Comparison of ENCODE assay signal across 13 cellular contexts in genomic region chr11:11403763-11404725, GRCh38. TPM values are rescaled to one million over a fixed set of nuclear protein-coding genes. Genes with fewer than 3 reads are reported as not detected.
DNase-seq lines count a peak whose midpoint lies in the region; ATAC-seq and TF ChIP-seq lines count a peak whose summit lies in the region.
"Had no signal": no experiment of that assay in that cellular context is flagged by ENCODE, and none has a peak within 500 bp of the region (broad histone marks: within the 10 kb centered on the region; RNA-seq: fewer than 3 reads in every experiment).

No MANE protein-coding gene starts in this region.

- H3K4me3 ChIP-seq in choroid plexus epithelial cell (ENCODE audit: low read depth, low read length): no peak overlapping the region
- no peak overlapping the region for H3K4me3 ChIP-seq in hepatocyte
- peak overlapping the region; percentile 50 for H3K4me3 ChIP-seq in thoracic aorta

- no peaks in the 10 kb centered on the region for H3K9me2 ChIP-seq in hepatocyte (replicated peaks; ENCODE audit: insufficient read depth)

- H3K4me1 ChIP-seq in hepatocyte (ENCODE audit: insufficient read depth) (peaks cover 4% of the 10 kb centered on the region), thoracic aorta (ENCODE audit: control insufficient read depth in 1 of 2, low read depth in 2 of 2) (peaks cover 13 to 50% of the 10 kb centered on the region in 2 donors)

- H2AFZ ChIP-seq in hepatocyte: no peak overlapping the region

- WGBS in hepatocyte (ENCODE audit: low lambda C conversion rate, missing lambda C conversion rate): 68% methylated on average over 20 of the region's 20 CpGs

- DNase-seq in NCI-H446 treated with DMSO at 0.1 percent for 48 hours (lab: John Stamatoyannopoulos, UW) (peak; percentile 78), choroid plexus epithelial cell (ENCODE audit: low read depth) (peak; percentile 5), hepatocyte (ENCODE audit: low spot score) (peak; percentile 63), thoracic aorta (ENCODE audit: low spot score) (no peak), NAMALWA (ENCODE audit: low spot score) (no peak), HPDE6-E6E7 (ENCODE audit: extremely low spot score) (no peak), T1000 (lab: John Stamatoyannopoulos, UW) (no peak)
- no peak for DNase-seq in activated effector memory CD4-positive, alpha-beta T cell treated with anti-CD3 and anti-CD28 coated beads, Interleukin-2, amount 50 U/mL, for 16 hours
- DNase-seq: CD4-positive, alpha-beta T cell; effector CD8-positive, alpha-beta T cell; GDM1; NCI-H510A had no signal

- H3K27me3 ChIP-seq in hepatocyte: no peaks in the 10 kb centered on the region
- no peaks in the 10 kb centered on the region for H3K27me3 ChIP-seq in thoracic aorta (replicated peaks; ENCODE audit: insufficient read depth)

- H3K36me3 ChIP-seq in hepatocyte (replicated peaks; ENCODE audit: insufficient read depth, low read depth) (no peaks in the 10 kb centered on the region), thoracic aorta (no peaks in the 10 kb centered on the region)

- no peak overlapping the region for H3K4me2 ChIP-seq in hepatocyte

- H3K9me3 ChIP-seq in hepatocyte (ENCODE audit: low read depth) (no peaks in the 10 kb centered on the region), thoracic aorta (no peaks in the 10 kb centered on the region)

- no peaks in the 10 kb centered on the region for H3K79me2 ChIP-seq in hepatocyte

- no peak overlapping the region for H3K27ac ChIP-seq in hepatocyte
- H3K27ac ChIP-seq in thoracic aorta: peak overlapping the region; percentile 8 to 13
- H3K27ac ChIP-seq: HL-60 had no signal

- H4K20me1 ChIP-seq in hepatocyte (ENCODE audit: insufficient read depth, poor library complexity, severe bottlenecking): no peaks in the 10 kb centered on the region

- TF ChIP-seq CTCF in choroid plexus epithelial cell (conservative IDR thresholded peaks at IDR 0.05; ENCODE audit: low read depth, low read length): no peak
- no peak for TF ChIP-seq CTCF in hepatocyte (IDR thresholded peaks at IDR 0.05; ENCODE audit: poor library complexity)
- no peak for TF ChIP-seq CTCF in thoracic aorta (IDR thresholded peaks at IDR 0.05)

- no peak for ATAC-seq in thoracic aorta (ENCODE audit: insufficient number of reproducible peaks, low FRiP score, low read depth)

RNA-seq across cellular contexts. Expression of gene CSNK2A3, which starts 51.0 kb away (rescaled TPM):
- total RNA-seq in hepatocyte (0.83 and 2.4 TPM in 2 replicates), thoracic aorta (1 to 10 TPM; 1.1 TPM)
- 0.45 and 0.58 TPM in 2 replicates for polyA plus RNA-seq in hepatocyte

Comparison
In these comparisons a context has a peak if more than half of its experiments do, and no peak if none do; other contexts are left out.
1. DNase-seq: peak in NCI-H446 treated with DMSO at 0.1 percent for 48 hours (single experiment), choroid plexus epithelial cell (single experiment) and hepatocyte (single experiment); none in thoracic aorta (single experiment), NAMALWA (single experiment), activated effector memory CD4-positive, alpha-beta T cell treated with anti-CD3 and anti-CD28 coated beads, Interleukin-2, amount 50 U/mL, for 16 hours (single experiment), HPDE6-E6E7 (single experiment) and T1000 (single experiment).